9 cellular contexts compared by ENCODE assay signal in genomic region chr5:10233505-10233904, GRCh38.
A peak's percentile ranks its signal among the peaks of the same experiment; 100 is the strongest.
DNase-seq lines count a peak whose midpoint lies in the region; FAIRE-seq and TF ChIP-seq lines count a peak whose summit lies in the region.
"Had no signal": no experiment of that assay in that cellular context is flagged by ENCODE, and none has a peak within 500 bp of the region (broad histone marks: within the 10 kb centered on the region; RNA-seq: fewer than 3 reads in every experiment).

No MANE protein-coding gene starts in this region.

- peak; percentile 12 for DNase-seq in NCI-H2227 (lab: John Stamatoyannopoulos, UW; ENCODE audit: unreplicated experiment)
- DNase-seq in NCI-H2227 treated with DMSO at 0.1 percent for 48 hours (lab: John Stamatoyannopoulos, UW): no peak
- peak; percentile 95 for DNase-seq in RCC 7860 (ENCODE audit: low spot score)
- DNase-seq in fibroblast of the conjunctiva (ENCODE audit: low read depth): peak; percentile 84
- peak; percentile 82 for DNase-seq in stromal cell of bone marrow (ENCODE audit: low read depth)
- no peak for DNase-seq in GM10248 (ENCODE audit: extremely low spot score)
- DNase-seq in AML-193 (lab: John Stamatoyannopoulos, UW): no peak
- DNase-seq in NCI-H1694 (lab: John Stamatoyannopoulos, UW): no peak
- DNase-seq: CD4-positive, CD25-positive, alpha-beta regulatory T cell had no signal

- peak; percentile 96 for FAIRE-seq in RCC 7860 (lab: Jason Lieb, UNC)

- POLR2A ChIA-PET in GM10248 (lab: Yijun Ruan, JAX): no interaction called here

- CTCF ChIA-PET in GM10248 (lab: Yijun Ruan, JAX): interaction anchor here (0.9 kb wide), 1 partner anchor 10 kb away, joined by 4 read pairs; no protein-coding TSS in a partner anchor

- no peak for TF ChIP-seq CTCF in GM10248 (IDR thresholded peaks at IDR 0.05; ENCODE audit: control extremely low read depth, extremely low read depth, low read depth, missing control alignments)

Comparison
In these comparisons a context has a peak if more than half of its experiments do, and no peak if none do; other contexts are left out.
1. DNase-seq: peak in NCI-H2227 (single experiment), RCC 7860 (single experiment), fibroblast of the conjunctiva (single experiment) and stromal cell of bone marrow (single experiment); none in NCI-H2227 treated with DMSO at 0.1 percent for 48 hours (single experiment), GM10248 (single experiment), AML-193 (0 of 2) and NCI-H1694 (single experiment).